In genomic region chr9:126374366-126374781, GRCh38 we compare ENCODE assay signal across 1 cellular context.
A peak's percentile ranks its signal among the peaks of the same experiment; 100 is the strongest.
TF ChIP-seq lines count a peak whose summit lies in the region.

No MANE protein-coding gene starts in this region.

TF ChIP-seq in HepG2, 621 proteins besides CTCF, POLR2A, EP300 and RAD21 (continued from another document):
- TF ChIP-seq PAXIP1 (CRISPR knock-in tag; conservative IDR thresholded peaks at IDR 0.05) (peak; percentile 59), FUBP1 (CRISPR knock-in tag; IDR thresholded peaks at IDR 0.05; ENCODE audit: borderline replicate concordance) (no peak), ZBTB7B (CRISPR knock-in tag; IDR thresholded peaks at IDR 0.05) (peak; percentile 48; the same call in 1 of the 2 replicates), ERF (CRISPR knock-in tag; IDR thresholded peaks at IDR 0.05) (no peak), SMAD1 (CRISPR knock-in tag; IDR thresholded peaks at IDR 0.05; ENCODE audit: borderline replicate concordance, low read depth) (no peak), ZNF317 (CRISPR knock-in tag; IDR thresholded peaks at IDR 0.05) (0 out of 2 replicates have a peak, but pooled peaks have one; percentile 24), ZNF280D (CRISPR knock-in tag; IDR thresholded peaks at IDR 0.05) (0 out of 2 replicates have a peak, but pooled peaks have one; percentile 32), TBX2 (CRISPR knock-in tag; IDR thresholded peaks at IDR 0.05; ENCODE audit: borderline replicate concordance) (0 out of 2 replicates have a peak, but pooled peaks have one; percentile 28), CEBPG (CRISPR knock-in tag; IDR thresholded peaks at IDR 0.05) (no peak), RXRA (CRISPR knock-in tag; IDR thresholded peaks at IDR 0.05) (peak; percentile 66; the same call in 1 of the 2 replicates), SMYD3 (CRISPR knock-in tag; IDR thresholded peaks at IDR 0.05) (0 out of 2 replicates have a peak, but pooled peaks have one; percentile 37), FOXO1 (CRISPR knock-in tag; IDR thresholded peaks at IDR 0.05) (no peak), XRCC5 (optimal IDR thresholded peaks at IDR 0.05; ENCODE audit: low read length) (peak; percentile 66), RORA (CRISPR knock-in tag; IDR thresholded peaks at IDR 0.05) (no peak), FOXA3 (CRISPR knock-in tag; IDR thresholded peaks at IDR 0.05) (0 out of 2 replicates have a peak, but pooled peaks have one; percentile 26), ZBED4 (CRISPR knock-in tag; IDR thresholded peaks at IDR 0.05; ENCODE audit: borderline replicate concordance) (peak; percentile 55; the same call in 1 of the 2 replicates), HOXA3 (CRISPR knock-in tag; IDR thresholded peaks at IDR 0.05) (peak; percentile 21; the same call in 1 of the 2 replicates), NFIB (CRISPR knock-in tag; IDR thresholded peaks at IDR 0.05; ENCODE audit: borderline replicate concordance) (no peak), RBAK (CRISPR knock-in tag; IDR thresholded peaks at IDR 0.05) (0 out of 2 replicates have a peak, but pooled peaks have one; percentile 29), ZNF780A (CRISPR knock-in tag; IDR thresholded peaks at IDR 0.05) (no peak), AKAP8 (CRISPR knock-in tag; IDR thresholded peaks at IDR 0.05) (0 out of 2 replicates have a peak, but pooled peaks have one; percentile 42), ZBTB26 (CRISPR knock-in tag; IDR thresholded peaks at IDR 0.05; ENCODE audit: borderline replicate concordance) (0 out of 2 replicates have a peak, but pooled peaks have one; percentile 15), TFDP1 (CRISPR knock-in tag; IDR thresholded peaks at IDR 0.05; ENCODE audit: borderline replicate concordance) (peak; percentile 38; the same call in 1 of the 2 replicates), SRY (CRISPR knock-in tag; IDR thresholded peaks at IDR 0.05) (0 out of 2 replicates have a peak, but pooled peaks have one; percentile 32), ZNF563 (CRISPR knock-in tag; IDR thresholded peaks at IDR 0.05) (no peak)
